Comparison of ENCODE assay signal across 17 cellular contexts in the genomic region with DNA sequence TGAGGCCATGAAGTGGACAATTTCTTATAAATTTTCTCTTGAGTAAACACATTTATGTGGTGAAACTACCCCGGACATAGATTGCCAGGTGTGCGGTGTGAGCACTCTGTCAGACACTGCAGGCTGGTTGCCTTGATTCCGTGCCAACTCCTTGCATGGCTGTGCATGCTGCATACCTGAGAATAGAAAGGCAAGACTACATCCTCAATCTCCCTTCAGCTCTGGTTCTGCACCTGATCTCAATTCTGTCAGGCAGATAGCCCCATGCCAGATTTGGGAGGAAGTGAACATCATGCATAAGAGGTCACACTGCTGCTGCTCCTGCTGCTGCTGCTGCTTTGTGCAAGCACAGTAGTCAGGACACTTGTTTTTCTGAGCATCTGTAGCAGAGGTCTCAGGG. TPM values are rescaled to one million over a fixed set of nuclear protein-coding genes. Genes with fewer than 3 reads are reported as not detected.
DNase-seq lines count a peak whose midpoint lies in the region; ATAC-seq and TF ChIP-seq lines count a peak whose summit lies in the region.
"Had no signal": no experiment of that assay in that cellular context is flagged by ENCODE, and none has a peak within 500 bp of the region (broad histone marks: within the 10 kb centered on the region; RNA-seq: fewer than 3 reads in every experiment).

No MANE protein-coding gene starts in this region.

- H3K9me3 ChIP-seq in mucosa of descending colon, result no peaks in the 10 kb centered on the region
- H3K9me3 ChIP-seq: breast epithelium, lower lobe of right lung, thoracic aorta had no signal

- intact Hi-C loops in mucosa of descending colon (cut with DNase I, micrococcal nuclease), result no loop called here

- H3K36me3 ChIP-seq in mucosa of descending colon (ENCODE audit: low read depth), result no peaks in the 10 kb centered on the region
- H3K36me3 ChIP-seq: breast epithelium, lower lobe of right lung, thoracic aorta had no signal

- no peak overlapping the region for H3K4me3 ChIP-seq in mucosa of descending colon
- H3K4me3 ChIP-seq: breast epithelium, lower lobe of right lung, thoracic aorta had no signal

- no peak for TF ChIP-seq CTCF in mucosa of descending colon (IDR thresholded peaks at IDR 0.05)

- ATAC-seq in GM18909 (IDR thresholded peaks at IDR 0.05; ENCODE audit: poor library complexity, unreplicated experiment), result peak; percentile 51
- ATAC-seq in HG02588 (IDR thresholded peaks at IDR 0.05; ENCODE audit: unreplicated experiment), result peak; percentile 72
- peak; percentile 38 for ATAC-seq in mucosa of descending colon
- ATAC-seq: lower lobe of right lung; naive thymus-derived CD8-positive, alpha-beta T cell; T-helper 17 cell had no signal

- H3K4me1 ChIP-seq in mucosa of descending colon (ENCODE audit: low read depth), result no peaks in the 10 kb centered on the region
- H3K4me1 ChIP-seq: breast epithelium, lower lobe of right lung had no signal

- peak; percentile 71 to 82 for DNase-seq in NCI-H187 (lab: John Stamatoyannopoulos, UW)
- DNase-seq in mucosa of descending colon, result no peak
- DNase-seq in NK-92 treated with Interleukin-12 subunit alpha and Interleukin-12 subunit beta, amount 100 ng/mL, for 24 hours (lab: John Stamatoyannopoulos, UW), result no peak
- no peak for DNase-seq in ecto neural progenitor cell (ENCODE audit: low spot score)
- DNase-seq in NK-92 (lab: John Stamatoyannopoulos, UW; ENCODE audit: unreplicated experiment), result no peak
- DNase-seq: activated CD4-positive, alpha-beta T cell treated with anti-CD3 and anti-CD28 coated beads for 1 hour; activated naive CD8-positive, alpha-beta T cell treated with anti-CD3 and anti-CD28 coated beads for 36 hours; effector memory CD4-positive, alpha-beta T cell; lower lobe of right lung; naive thymus-derived CD8-positive, alpha-beta T cell; NCI-H510A treated with DMSO at 0.1 percent for 48 hours; T-helper 17 cell had no signal

RNA-seq across cellular contexts. Expression of gene DEUP1, which starts 42.5 kb away (rescaled TPM):
- not detected for total RNA-seq in mucosa of descending colon
- total RNA-seq: activated naive CD8-positive, alpha-beta T cell treated with anti-CD3 and anti-CD28 coated beads for 36 hours; naive thymus-derived CD8-positive, alpha-beta T cell; RPMI7951; T-helper 17 cell; thoracic aorta had no signal

Comparison
In these comparisons a context has a peak if more than half of its experiments do, and no peak if none do; other contexts are left out.
1. DNase-seq: peak in NCI-H187 (2 of 2); none in mucosa of descending colon (0 of 3), NK-92 treated with Interleukin-12 subunit alpha and Interleukin-12 subunit beta, amount 100 ng/mL, for 24 hours (single experiment), ecto neural progenitor cell (single experiment) and NK-92 (single experiment).
2. Peak in every context shown above with its lines, with median percentiles within 50 percentile points of each other: ATAC-seq.